8 cellular contexts compared by ENCODE assay signal in the genomic region with DNA sequence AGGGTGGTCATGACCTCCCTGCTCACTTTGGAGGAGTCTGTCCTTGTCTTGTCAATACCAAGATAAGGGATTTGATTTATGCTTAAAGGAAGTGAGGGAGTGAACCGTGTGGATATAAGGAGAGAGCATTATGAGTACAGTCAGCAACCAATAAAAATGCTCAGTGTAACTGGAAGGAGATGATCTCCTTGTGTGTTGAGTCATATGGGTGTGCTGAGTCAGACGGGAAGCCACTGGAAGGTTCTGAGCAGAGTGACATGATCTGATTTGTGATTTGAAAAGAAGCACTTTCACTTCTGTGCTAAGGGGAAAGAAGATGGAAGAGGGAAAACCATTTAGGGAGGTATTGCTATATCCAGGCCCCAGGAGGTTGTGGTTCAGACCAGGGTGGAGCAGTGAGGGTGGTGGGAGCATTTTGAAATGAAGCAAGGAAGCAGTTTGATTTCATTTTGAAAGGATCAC. TPM values are rescaled to one million over a fixed set of nuclear protein-coding genes. Genes with fewer than 3 reads are reported as not detected.
DNase-seq lines count a peak whose midpoint lies in the region; ATAC-seq and TF ChIP-seq lines count a peak whose summit lies in the region.

No MANE protein-coding gene starts in this region.

- H3K9me3 ChIP-seq in mucosa of descending colon: no peaks in the 10 kb centered on the region
- no peaks in the 10 kb centered on the region for H3K9me3 ChIP-seq in upper lobe of left lung

- peaks cover 43% of the 10 kb centered on the region for H3K4me1 ChIP-seq in mucosa of descending colon (ENCODE audit: low read depth)
- peaks cover 17 to 28% (median 20%) of the 10 kb centered on the region in 4 donors for H3K4me1 ChIP-seq in upper lobe of left lung

- intact Hi-C loops in mucosa of descending colon (cut with DNase I, micrococcal nuclease): no loop called here

- WGBS in upper lobe of left lung, 2 donors: 14 to 20% methylated on average over 2 of the region's 2 CpGs

- H3K27ac ChIP-seq in RWPE1 (peak overlapping the region; percentile 91), brain microvascular endothelial cell (peak overlapping the region; percentile 67), upper lobe of left lung (peak overlapping the region; percentile 39 to 74 (median 67))

- no peak for TF ChIP-seq CTCF in AG04449 (IDR thresholded peaks at IDR 0.05; ENCODE audit: insufficient read depth, low read length, missing control alignments)
- TF ChIP-seq CTCF in RWPE1 (conservative IDR thresholded peaks at IDR 0.05; ENCODE audit: low read depth): no peak
- TF ChIP-seq CTCF in brain microvascular endothelial cell (IDR thresholded peaks at IDR 0.05; ENCODE audit: low read depth, low read length, missing control alignments): no peak
- TF ChIP-seq CTCF in mucosa of descending colon (IDR thresholded peaks at IDR 0.05): no peak
- TF ChIP-seq CTCF in upper lobe of left lung (IDR thresholded peaks at IDR 0.05): no peak

- in situ Hi-C loops in brain microvascular endothelial cell (cut with HindIII; ENCODE audit: low pct_ligation_motif_present, low sequenced_read_pairs): no loop called here

- H3K4me3 ChIP-seq in AG04449 (ENCODE audit: low read depth, low read length): peak overlapping the region; percentile 40
- H3K4me3 ChIP-seq in brain microvascular endothelial cell (ENCODE audit: low read depth, low read length): peak overlapping the region; percentile 35
- no peak overlapping the region for H3K4me3 ChIP-seq in mucosa of descending colon
- H3K4me3 ChIP-seq in upper lobe of left lung: no peak overlapping the region

- ATAC-seq in GM21529 (IDR thresholded peaks at IDR 0.05; ENCODE audit: unreplicated experiment): peak; percentile 22
- ATAC-seq in mucosa of descending colon: peak; percentile 51
- ATAC-seq in upper lobe of left lung (ENCODE audit: low FRiP score in 2 of 2): peak in 1 of 2 donors; percentile 31
- ATAC-seq in GM19455 (IDR thresholded peaks at IDR 0.05; ENCODE audit: unreplicated experiment): no peak

- H3K36me3 ChIP-seq in brain microvascular endothelial cell (replicated peaks): no peaks in the 10 kb centered on the region
- H3K36me3 ChIP-seq in mucosa of descending colon (ENCODE audit: low read depth): no peaks in the 10 kb centered on the region
- no peaks in the 10 kb centered on the region for H3K36me3 ChIP-seq in upper lobe of left lung

- CTCF ChIA-PET in AG04449 (lab: Yijun Ruan, JAX): interaction anchor here (1.1 to 1.3 kb wide), 2 partner anchors 11 to 24 kb away, joined by 3 read pairs; no protein-coding TSS in a partner anchor
- CTCF ChIA-PET in RWPE1 (lab: Yijun Ruan, JAX): no interaction called here

- DNase-seq in AG04449 (ENCODE audit: low read depth, low spot score) (peak; percentile 79), RWPE1 (ENCODE audit: low spot score) (peak; percentile 86), brain microvascular endothelial cell (peak; percentile 94), mucosa of descending colon (peak in 1 of 3 donors; percentile 82), upper lobe of left lung (peak in 1 of 2 donors; percentile 64), NAMALWA (ENCODE audit: low spot score) (no peak)

- H3K27me3 ChIP-seq in brain microvascular endothelial cell (replicated peaks): no peaks in the 10 kb centered on the region
- no peaks in the 10 kb centered on the region for H3K27me3 ChIP-seq in upper lobe of left lung

- POLR2A ChIA-PET in AG04449 (lab: Yijun Ruan, JAX): interaction anchor here (0.5 kb wide), 1 partner anchor 42 kb away, joined by 3 read pairs; no protein-coding TSS in a partner anchor
- POLR2A ChIA-PET in RWPE1 (lab: Yijun Ruan, JAX; ENCODE audit: low non-redundant PET): no interaction called here

- TF ChIP-seq POLR2A in upper lobe of left lung (IDR thresholded peaks at IDR 0.05): no peak

- peak in 2 of 4 donors; percentile 24 to 48 for TF ChIP-seq EP300 in upper lobe of left lung (IDR thresholded peaks at IDR 0.05)

RNA-seq across cellular contexts. Expression of a gene that starts 2.5 kb away (rescaled TPM):
- total RNA-seq in mucosa of descending colon: 100 to 1,000 TPM in 2 of 3 donors, 10 to 100 TPM in 1; 63.5 to 128 (median 121) TPM
- 10 to 100 TPM; 14.5 to 31.0 (median 20.4) TPM for total RNA-seq in upper lobe of left lung

RNA-seq across cellular contexts. Expression of a gene that starts 19.4 kb away (rescaled TPM):
- 10 to 100 TPM; 17.4 to 24.7 (median 19.2) TPM for total RNA-seq in mucosa of descending colon
- total RNA-seq in upper lobe of left lung: 10 to 100 TPM; 12.9 to 89.1 (median 17.9) TPM

Comparison
In these comparisons a context has a peak if more than half of its experiments do, and no peak if none do; other contexts are left out.
1. H3K4me3 ChIP-seq: peak in AG04449 (single experiment) and brain microvascular endothelial cell (single experiment); none in mucosa of descending colon (single experiment) and upper lobe of left lung (0 of 4).
2. Peak in every context shown above with its lines, with median percentiles within 50 percentile points of each other: H3K27ac ChIP-seq.